In genomic region chr2:150490466-150490865, GRCh38 we compare ENCODE assay signal across 28 cellular contexts. TPM values are rescaled to one million over a fixed set of nuclear protein-coding genes. Genes with fewer than 3 reads are reported as not detected.
"Had no signal": no experiment of that assay in that cellular context is flagged by ENCODE, and none has a peak within 500 bp of the region (broad histone marks: within the 10 kb centered on the region; RNA-seq: fewer than 3 reads in every experiment).

No MANE protein-coding gene starts in this region.

- ATAC-seq: natural killer cell; psoas muscle; right cardiac atrium; right lobe of liver; stimulated activated memory B cell treated with anti-CD40 and anti-IgM and Interleukin-4, amounts not matched to agents 10 μg/mL and 1 μg/mL and 100 μg/mL, for 72 hours; stimulated activated naive CD8-positive, alpha-beta T cell treated with anti-CD3 and anti-CD28 coated beads, Interleukin-15, amount 100 ng/mL, for 72 hours; stimulated activated naive CD8-positive, alpha-beta T cell treated with anti-CD3 and anti-CD28 coated beads, Interleukin-15, Interleukin-2, amounts not matched to agents 100 U/mL and 50 U/mL, for 24 hours had no signal

- H3K9ac ChIP-seq: neural progenitor cell, parathyroid adenoma had no signal

- H3K36me3 ChIP-seq: neural progenitor cell, ovary, right lobe of liver, sigmoid colon, suprapubic skin, tibial artery, transverse colon, upper lobe of left lung, vagina had no signal

- H3K79me2 ChIP-seq: parathyroid adenoma had no signal

- H3K4me1 ChIP-seq: neural progenitor cell, parathyroid adenoma, psoas muscle, testis, transverse colon, vagina had no signal

- H3K4me3 ChIP-seq: neural progenitor cell, ovary, psoas muscle, right lobe of liver, sigmoid colon, suprapubic skin, testis, tibial artery, transverse colon, upper lobe of left lung, vagina had no signal

- H2AFZ ChIP-seq: neural progenitor cell, parathyroid adenoma had no signal

- H3K9me3 ChIP-seq: ovary, psoas muscle, right lobe of liver, sigmoid colon, suprapubic skin, testis, tibial artery, transverse colon, upper lobe of left lung, vagina had no signal

- H3K27me3 ChIP-seq: ovary, right lobe of liver, sigmoid colon, suprapubic skin, testis, tibial artery, transverse colon, vagina had no signal

- FAIRE-seq: small intestine, urothelium cell line had no signal

- H3K4me2 ChIP-seq: neural progenitor cell had no signal

- H3K27ac ChIP-seq: neural progenitor cell, ovary, parathyroid adenoma, psoas muscle, right lobe of liver, sigmoid colon, suprapubic skin, testis, tibial artery, transverse colon, upper lobe of left lung, vagina had no signal

- DNase-seq: natural killer cell; occipital lobe; ovary; posterior cingulate gyrus; psoas muscle; right cardiac atrium; right lobe of liver; sigmoid colon; small intestine; stimulated activated CD4-positive, alpha-beta T cell treated with anti-CD3 and anti-CD28 coated beads, Interleukin-15, amount 100 ng/mL, for 24 hours; stimulated activated CD4-positive, alpha-beta T cell treated with anti-CD3 and anti-CD28 coated beads, Interleukin-2, amount 100 ng/mL, for 24 hours; stimulated activated CD4-positive, alpha-beta T cell treated with anti-CD3 and anti-CD28 coated beads, Interleukin-2, amount 100 ng/mL, for 48 hours; stimulated activated CD4-positive, alpha-beta T cell treated with anti-CD3 and anti-CD28 coated beads, Interleukin-4, amount 100 ng/mL, for 24 hours; stimulated activated CD8-positive, alpha-beta memory T cell treated with anti-CD3 and anti-CD28 coated beads, Interleukin-4, amount 100 ng/mL, for 48 hours; stimulated activated naive CD4-positive, alpha-beta T cell; stimulated activated naive CD8-positive, alpha-beta T cell treated with anti-CD3 and anti-CD28 coated beads, Interleukin-15, amount 100 ng/mL, for 72 hours; stimulated activated naive CD8-positive, alpha-beta T cell treated with anti-CD3 and anti-CD28 coated beads, Interleukin-15, Interleukin-2, amounts not matched to agents 100 U/mL and 50 U/mL, for 24 hours; substantia nigra; testis; tibial artery; transverse colon; upper lobe of left lung had no signal

RNA-seq across cellular contexts. Expression of gene RND3, which starts 3.0 kb away (rescaled TPM):
- total RNA-seq: natural killer cell had no signal
